ENCODE assay signal across 18 cellular contexts in the genomic region with DNA sequence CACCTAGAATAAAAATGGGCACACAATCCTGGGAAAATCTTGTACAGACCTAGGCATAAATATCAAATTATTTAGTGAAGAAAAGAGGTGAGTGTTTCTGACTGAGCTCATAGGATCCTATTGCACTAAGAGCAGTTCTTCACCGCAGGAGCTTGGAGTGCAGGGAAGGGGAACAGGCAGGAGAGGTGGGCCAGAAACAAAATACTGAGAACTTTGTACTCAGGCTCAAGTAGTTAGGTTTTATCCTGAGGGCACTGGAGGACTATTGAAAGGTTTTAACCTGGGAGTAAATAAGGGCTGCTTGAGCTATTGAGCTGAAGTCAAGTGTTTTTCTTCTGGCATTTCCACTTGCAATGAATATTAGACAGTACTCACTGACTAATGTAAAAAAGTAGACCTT. TPM values are rescaled to one million over a fixed set of nuclear protein-coding genes. Genes with fewer than 3 reads are reported as not detected.
"Had no signal": no experiment of that assay in that cellular context is flagged by ENCODE, and none has a peak within 500 bp of the region (broad histone marks: within the 10 kb centered on the region; RNA-seq: fewer than 3 reads in every experiment).

No MANE protein-coding gene starts in this region.

- H3K36me3 Mint-ChIP-seq: activated naive CD8-positive, alpha-beta T cell treated with anti-CD3 and anti-CD28 coated beads, Interleukin-2, amount 10 ng/mL, durations not matched to agents 7 days and 5 days; memory B cell had no signal

- H3K4me3 Mint-ChIP-seq: activated CD4-positive, alpha-beta memory T cell treated with anti-CD3 and anti-CD28 coated beads, Interleukin-2, amount 10 ng/mL, durations not matched to agents 7 days and 5 days; activated naive CD8-positive, alpha-beta T cell treated with anti-CD3 and anti-CD28 coated beads, Interleukin-2, amount 10 ng/mL, durations not matched to agents 7 days and 5 days; activated T-cell treated with anti-CD3 and anti-CD28 coated beads, Interleukin-2, amount 50 U/mL, for 72 hours; immature natural killer cell; memory B cell; nephron; T-helper 2 cell treated with Interferon-gamma antibody and Interleukin-4, amounts not matched to agents 5 μg/mL and 100 μg/mL, for 36 hours had no signal

- H3K9me3 ChIP-seq: suprapubic skin, upper lobe of left lung had no signal

- H3K27ac Mint-ChIP-seq: activated CD4-positive, alpha-beta memory T cell treated with anti-CD3 and anti-CD28 coated beads, Interleukin-2, amount 10 ng/mL, durations not matched to agents 7 days and 5 days; activated naive CD8-positive, alpha-beta T cell treated with anti-CD3 and anti-CD28 coated beads, Interleukin-2, amount 10 ng/mL, durations not matched to agents 7 days and 5 days; activated T-cell treated with anti-CD3 and anti-CD28 coated beads, Interleukin-2, amount 50 U/mL, for 72 hours; immature natural killer cell; memory B cell; T-helper 2 cell treated with Interferon-gamma antibody and Interleukin-4, amounts not matched to agents 5 μg/mL and 100 μg/mL, for 36 hours had no signal

- H3K27me3 Mint-ChIP-seq: activated CD4-positive, alpha-beta memory T cell treated with anti-CD3 and anti-CD28 coated beads, Interleukin-2, amount 10 ng/mL, durations not matched to agents 7 days and 5 days; activated naive CD8-positive, alpha-beta T cell treated with anti-CD3 and anti-CD28 coated beads, Interleukin-2, amount 10 ng/mL, durations not matched to agents 7 days and 5 days; memory B cell had no signal

- H3K4me1 ChIP-seq: suprapubic skin, upper lobe of left lung had no signal

- DNase-seq: activated CD4-positive, alpha-beta memory T cell treated with anti-CD3 and anti-CD28 coated beads, Interleukin-2, amount 10 ng/mL, durations not matched to agents 7 days and 5 days; activated CD4-positive, CD25-positive, alpha-beta regulatory T cell treated with anti-CD3 and anti-CD28 coated beads, Interleukin-2, amount 50 U/mL, for 72 hours; activated naive CD8-positive, alpha-beta T cell treated with anti-CD3 and anti-CD28 coated beads, Interleukin-2, amount 10 ng/mL, durations not matched to agents 7 days and 5 days; activated T-cell treated with anti-CD3 and anti-CD28 coated beads, Interleukin-2, amount 50 U/mL, for 72 hours; anterior cingulate cortex; dorsolateral prefrontal cortex; hypothalamus; immature natural killer cell; left colon; stimulated activated CD4-positive, alpha-beta T cell treated with anti-CD3 and anti-CD28 coated beads, Interleukin-12 subunit alpha, Interleukin-12 subunit beta, amount 100 ng/mL, for 4 hours; stimulated activated naive CD4-positive, alpha-beta T cell treated with Interleukin-2 at 50 U/mL for 16 hours had no signal

- H3K9me3 Mint-ChIP-seq: activated CD4-positive, alpha-beta memory T cell treated with anti-CD3 and anti-CD28 coated beads, Interleukin-2, amount 10 ng/mL, durations not matched to agents 7 days and 5 days; activated naive CD8-positive, alpha-beta T cell treated with anti-CD3 and anti-CD28 coated beads, Interleukin-2, amount 10 ng/mL, durations not matched to agents 7 days and 5 days; nephron; T-helper 2 cell treated with Interferon-gamma antibody and Interleukin-4, amounts not matched to agents 5 μg/mL and 100 μg/mL, for 36 hours had no signal

- H3K36me3 ChIP-seq: suprapubic skin, upper lobe of left lung had no signal

- ATAC-seq: activated T-cell treated with anti-CD3 and anti-CD28 coated beads, Interleukin-2, amount 50 U/mL, for 72 hours; esophagus mucosa; left colon had no signal

- H3K27ac ChIP-seq: dorsolateral prefrontal cortex, suprapubic skin, upper lobe of left lung had no signal

- H3K4me3 ChIP-seq: dorsolateral prefrontal cortex, suprapubic skin, upper lobe of left lung had no signal

- H3K4me1 Mint-ChIP-seq: activated CD4-positive, alpha-beta memory T cell treated with anti-CD3 and anti-CD28 coated beads, Interleukin-2, amount 10 ng/mL, durations not matched to agents 7 days and 5 days; activated naive CD8-positive, alpha-beta T cell treated with anti-CD3 and anti-CD28 coated beads, Interleukin-2, amount 10 ng/mL, durations not matched to agents 7 days and 5 days; immature natural killer cell; memory B cell; nephron had no signal

- H3K27me3 ChIP-seq: suprapubic skin, upper lobe of left lung had no signal

RNA-seq across cellular contexts. Expression of gene EPHA5, which starts 12.2 kb away (rescaled TPM):
- total RNA-seq: activated CD4-positive, alpha-beta memory T cell treated with anti-CD3 and anti-CD28 coated beads, Interleukin-2, amount 10 ng/mL, durations not matched to agents 7 days and 5 days; activated naive CD8-positive, alpha-beta T cell treated with anti-CD3 and anti-CD28 coated beads, Interleukin-2, amount 10 ng/mL, durations not matched to agents 7 days and 5 days; activated T-cell treated with anti-CD3 and anti-CD28 coated beads, Interleukin-2, amount 50 U/mL, for 72 hours; esophagus mucosa; pulmonary artery endothelial cell had no signal
- polyA plus RNA-seq: immature natural killer cell had no signal
